In the genomic region with DNA sequence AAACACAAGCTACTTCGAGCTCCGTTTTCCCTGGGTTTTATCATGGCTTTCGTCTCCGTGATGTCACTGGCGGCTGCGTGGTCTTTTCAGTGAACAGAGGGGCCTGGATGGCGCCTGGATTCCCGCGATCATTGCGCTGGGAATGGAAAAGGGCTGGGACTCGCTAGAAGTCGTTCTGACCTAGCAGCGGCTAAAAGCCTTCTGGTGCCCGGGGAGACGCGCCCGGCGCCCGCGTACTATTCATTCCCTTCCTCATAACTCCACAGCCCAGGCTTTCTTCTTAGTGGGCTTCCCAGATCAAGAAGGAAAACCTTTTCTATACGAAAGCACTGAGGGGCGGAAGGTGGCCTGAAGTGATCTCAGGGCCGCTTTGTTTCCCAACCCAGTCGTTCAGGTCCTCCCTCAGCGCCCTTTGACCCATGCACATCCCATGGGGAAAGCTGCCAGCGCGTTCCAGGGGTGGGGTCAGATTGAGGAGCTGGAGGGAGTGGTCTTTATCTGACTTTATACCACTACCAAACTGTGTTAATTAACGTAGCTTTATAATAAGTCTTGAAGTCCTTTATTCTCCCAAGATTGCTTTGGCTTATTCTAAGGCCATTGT, we compare ENCODE assay signal across 11 cellular contexts.
DNase-seq lines count a peak whose midpoint lies in the region; ATAC-seq, FAIRE-seq and TF ChIP-seq lines count a peak whose summit lies in the region.
"Had no signal": no experiment of that assay in that cellular context is flagged by ENCODE, and none has a peak within 500 bp of the region (broad histone marks: within the 10 kb centered on the region; RNA-seq: fewer than 3 reads in every experiment).

No MANE protein-coding gene starts in this region.

- no peak for ATAC-seq in HG02981 (IDR thresholded peaks at IDR 0.05; ENCODE audit: unreplicated experiment)

- H3K4me3 ChIP-seq in Karpas-422 (ENCODE audit: low read length) (no peak overlapping the region), endothelial cell of umbilical vein (replicated peaks in 1 of 3; ENCODE audit: insufficient read depth in 1 of 3, low read depth in 1 of 3, low read length in 3 of 3) (no peak overlapping the region), lower leg skin (ENCODE audit: low read depth, poor library complexity, severe bottlenecking) (no peak overlapping the region)

- CTCF ChIA-PET in endothelial cell of umbilical vein (lab: Charles Lee): interaction anchor here (1.1 to 2.2 kb wide), 5 partner anchors 16 to 137 kb away, joined by 3 to 10 read pairs (median 4); no protein-coding TSS in a partner anchor

- no TSS peak for BruUV-seq in endothelial cell of umbilical vein (replicated peaks; lab: Mats Ljungman, UMichigan)

- H3K9ac ChIP-seq in Karpas-422 (ENCODE audit: low read length): no peak overlapping the region
- H3K9ac ChIP-seq in endothelial cell of umbilical vein (replicated peaks; ENCODE audit: extremely low read depth, insufficient read depth, low read length): no peak overlapping the region

- H3K36me3 ChIP-seq in Karpas-422 (ENCODE audit: insufficient read depth, low read length) (no peaks in the 10 kb centered on the region), endothelial cell of umbilical vein (ENCODE audit: control insufficient read depth in 2 of 2, extremely low read depth in 1 of 2, insufficient read depth in 2 of 2, low read length in 2 of 2) (no peaks in the 10 kb centered on the region)

- H3K9me1 ChIP-seq in endothelial cell of umbilical vein (replicated peaks; ENCODE audit: control insufficient read depth, extremely low read depth, insufficient read depth, low read length): no peaks in the 10 kb centered on the region

- peak overlapping the region; percentile 89 for H3K4me3 Mint-ChIP-seq in neural crest cell

- H3K27me3 ChIP-seq in Karpas-422 (ENCODE audit: low read length) (no peaks in the 10 kb centered on the region), endothelial cell of umbilical vein (ENCODE audit: control insufficient read depth in 2 of 2, insufficient read depth in 2 of 2, low read length in 2 of 2) (no peaks in the 10 kb centered on the region)

- POLR2A ChIA-PET in endothelial cell of umbilical vein (lab: Charles Lee): interaction anchor here (0.6 kb wide), 1 partner anchor 29 kb away, joined by 3 read pairs; no protein-coding TSS in a partner anchor

- H3K4me1 ChIP-seq in Karpas-422 (ENCODE audit: low read length) (peaks cover 13% of the 10 kb centered on the region), endothelial cell of umbilical vein (ENCODE audit: control insufficient read depth, extremely low read depth, insufficient read depth, low read length) (peaks cover 10% of the 10 kb centered on the region)

- dilution Hi-C loops in endothelial cell of umbilical vein (cut with MboI; ENCODE audit: extremely low pct_ligation_motif_present, low sequenced_read_pairs): no loop called here

- H3K9me2 ChIP-seq in Karpas-422 (replicated peaks; ENCODE audit: insufficient read depth, low read length): no peaks in the 10 kb centered on the region

- intact Hi-C loops in endothelial cell of umbilical vein (cut with micrococcal nuclease): no loop called here
- intact Hi-C loops in lower leg skin (cut with DNase I; ENCODE audit: low total_unique reads): loop anchor here (10.0 kb wide), 1 partner anchor 148 kb away; a partner anchor contains a TSS

- FAIRE-seq in endothelial cell of umbilical vein (lab: Jason Lieb, UNC): peak; percentile 26
- FAIRE-seq: keratinocyte had no signal

- DNase-seq in DMS114 treated with DMSO at 0.1 percent for 48 hours (lab: John Stamatoyannopoulos, UW; ENCODE audit: unreplicated experiment): peak; percentile 15
- peak; percentile 48 for DNase-seq in Karpas-422
- DNase-seq in endothelial cell of umbilical vein (ENCODE audit: low read depth, low spot score): no peak
- DNase-seq in neural crest cell (ENCODE audit: low read depth, low spot score): no peak
- no peak for DNase-seq in lower leg skin (ENCODE audit: low spot score in 2 of 2)
- DNase-seq in NCI-H345 treated with DMSO at 0.1 percent for 48 hours (lab: John Stamatoyannopoulos, UW; ENCODE audit: unreplicated experiment): no peak
- DNase-seq in globus pallidus (ENCODE audit: low spot score): no peak
- DNase-seq: NCI-H1105 treated with DMSO at 0.1 percent for 48 hours, OCI-M1 had no signal

- H3K79me2 ChIP-seq in Karpas-422 (ENCODE audit: low read length): peaks cover 26% of the 10 kb centered on the region
- H3K79me2 ChIP-seq in endothelial cell of umbilical vein (ENCODE audit: control insufficient read depth, insufficient read depth, low read length): no peaks in the 10 kb centered on the region

- no peak overlapping the region for H2AFZ ChIP-seq in Karpas-422 (ENCODE audit: low read length)
- peak overlapping the region; percentile 39 for H2AFZ ChIP-seq in endothelial cell of umbilical vein (ENCODE audit: low read depth, low read length)

- H3K36me3 Mint-ChIP-seq in neural crest cell (ENCODE audit: low read depth): no peaks in the 10 kb centered on the region

- H3K27me3 Mint-ChIP-seq in neural crest cell (ENCODE audit: low read depth): no peaks in the 10 kb centered on the region

- H3K27ac ChIP-seq in Karpas-422 (ENCODE audit: low read length) (no peak overlapping the region), endothelial cell of umbilical vein (ENCODE audit: insufficient read depth, low read depth, low read length) (no peak overlapping the region)

- no peak overlapping the region for H3K27ac Mint-ChIP-seq in neural crest cell (ENCODE audit: unreplicated experiment)

- H3K9me3 ChIP-seq in Karpas-422 (ENCODE audit: low read length): no peaks in the 10 kb centered on the region
- no peaks in the 10 kb centered on the region for H3K9me3 ChIP-seq in endothelial cell of umbilical vein (replicated peaks; ENCODE audit: control insufficient read depth, insufficient read depth, low read length)

- H4K20me1 ChIP-seq in Karpas-422 (ENCODE audit: insufficient read depth, low read depth, low read length) (no peaks in the 10 kb centered on the region), endothelial cell of umbilical vein (replicated peaks; ENCODE audit: control insufficient read depth, extremely low read depth, insufficient read depth, low read length) (no peaks in the 10 kb centered on the region)

- TF ChIP-seq CTCF in endothelial cell of umbilical vein (IDR thresholded peaks at IDR 0.05; ENCODE audit: extremely low read depth in 1 of 2, insufficient read depth in 1 of 2, low read depth in 1 of 2, low read length in 2 of 2): no peak
- no peak for TF ChIP-seq CTCF in neural crest cell (conservative IDR thresholded peaks at IDR 0.05)
- no peak for TF ChIP-seq CTCF in lower leg skin (IDR thresholded peaks at IDR 0.05)

- H3K4me1 Mint-ChIP-seq in neural crest cell: peaks cover 12% of the 10 kb centered on the region

- 68 to 73% methylated on average over 28 of the region's 28 CpGs for WGBS in lower leg skin, 2 donors

- H3K9me3 Mint-ChIP-seq in neural crest cell: no peaks in the 10 kb centered on the region

- no peak overlapping the region for H3K4me2 ChIP-seq in Karpas-422 (ENCODE audit: low read depth, low read length, poor library complexity, severe bottlenecking)
- H3K4me2 ChIP-seq in endothelial cell of umbilical vein (ENCODE audit: insufficient read depth, low read length): no peak overlapping the region

- TF ChIP-seq POLR2A in endothelial cell of umbilical vein (IDR thresholded peaks at IDR 0.05; ENCODE audit: low read depth, low read length) (no peak), lower leg skin (IDR thresholded peaks at IDR 0.05) (no peak)

TF ChIP-seq in endothelial cell of umbilical vein, 7 proteins besides CTCF, POLR2A, EP300 and RAD21:
- TF ChIP-seq, protein P1, sequence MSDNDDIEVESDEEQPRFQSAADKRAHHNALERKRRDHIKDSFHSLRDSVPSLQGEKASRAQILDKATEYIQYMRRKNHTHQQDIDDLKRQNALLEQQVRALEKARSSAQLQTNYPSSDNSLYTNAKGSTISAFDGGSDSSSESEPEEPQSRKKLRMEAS (IDR thresholded peaks at IDR 0.05; ENCODE audit: insufficient read depth, insufficient read length): no peak
- TF ChIP-seq GATA2 (IDR thresholded peaks at IDR 0.05; ENCODE audit: insufficient read depth, insufficient read length, low read depth, low read length) (no peak), MYC (IDR thresholded peaks at IDR 0.05; ENCODE audit: low read depth, low read length) (no peak), POLR2AphosphoS5 (IDR thresholded peaks at IDR 0.05; ENCODE audit: insufficient read depth, low read depth, low read length) (no peak), FOS (IDR thresholded peaks at IDR 0.05; ENCODE audit: borderline replicate concordance, insufficient read depth, low read length) (no peak), EZH2 (IDR thresholded peaks at IDR 0.05; ENCODE audit: borderline replicate concordance, low read depth, low read length, severe bottlenecking) (no peak), JUN (IDR thresholded peaks at IDR 0.05; ENCODE audit: borderline replicate concordance, insufficient read depth, insufficient read length, low read depth) (no peak)

Comparison
In these comparisons a context has a peak if more than half of its experiments do, and no peak if none do; other contexts are left out.
1. DNase-seq: peak in DMS114 treated with DMSO at 0.1 percent for 48 hours (single experiment) and Karpas-422 (single experiment); none in endothelial cell of umbilical vein (single experiment), neural crest cell (single experiment), lower leg skin (0 of 2), NCI-H345 treated with DMSO at 0.1 percent for 48 hours (single experiment) and globus pallidus (single experiment).